In the genomic region with DNA sequence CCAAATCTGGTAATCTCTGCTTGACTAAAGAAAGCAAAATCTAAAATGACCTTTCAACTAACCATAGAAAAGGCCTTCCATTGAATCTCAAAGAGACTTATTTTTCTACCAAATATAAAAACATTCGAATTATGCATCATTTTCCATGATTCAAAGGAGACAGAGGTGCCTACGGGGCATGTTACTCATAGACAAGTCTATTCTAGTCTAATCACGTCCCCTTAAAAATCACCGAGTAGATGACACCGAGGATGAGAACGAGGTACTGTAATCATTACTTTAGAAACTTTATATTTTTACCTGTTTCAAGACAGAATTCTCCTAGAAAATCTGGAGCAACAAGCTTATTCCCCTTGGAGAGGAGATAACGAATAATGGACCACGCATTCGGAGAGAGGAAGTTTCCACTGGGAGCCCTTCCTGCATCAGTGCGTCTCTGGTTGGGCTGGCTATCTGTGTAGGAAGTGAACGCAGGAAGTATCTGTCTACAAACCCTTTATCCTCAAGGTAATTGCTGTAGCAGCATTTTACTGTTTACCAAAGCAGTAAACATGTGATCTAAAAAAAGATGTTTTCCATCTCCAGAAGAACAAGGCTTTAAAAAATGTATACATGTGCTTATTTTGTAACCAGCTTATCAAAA, we compare ENCODE assay signal across 15 cellular contexts. TPM values are rescaled to one million over a fixed set of nuclear protein-coding genes. Genes with fewer than 3 reads are reported as not detected.
DNase-seq lines count a peak whose midpoint lies in the region; ATAC-seq lines count a peak whose summit lies in the region.
"Had no signal": no experiment of that assay in that cellular context is flagged by ENCODE, and none has a peak within 500 bp of the region (broad histone marks: within the 10 kb centered on the region; RNA-seq: fewer than 3 reads in every experiment).

No MANE protein-coding gene starts in this region.

- H3K27ac ChIP-seq in mesodermal cell (ENCODE audit: low read depth, low read length, severe bottlenecking), result peak overlapping the region; percentile 43

- H3K36me3 ChIP-seq in mesodermal cell (ENCODE audit: control insufficient read depth, insufficient read depth, low read length), result no peaks in the 10 kb centered on the region

- WGBS in mesodermal cell (ENCODE audit: insufficient coverage in 2 of 2), 2 experiments, result 78 to 81% methylated on average over 5 to 6 of the region's 11 CpGs

- DNase-seq in CD1c-positive myeloid dendritic cell (ENCODE audit: extremely low spot score) (peak; percentile 53), NCI-H748 (lab: John Stamatoyannopoulos, UW; ENCODE audit: unreplicated experiment) (peak; percentile 60), dermis blood vessel endothelial cell (peak; percentile 77), HT-29 (ENCODE audit: low spot score) (no peak)
- no peak for DNase-seq in activated naive CD4-positive, alpha-beta T cell treated with Interleukin-2 at 50 U/mL for 16 hours
- DNase-seq: activated naive CD4-positive, alpha-beta T cell treated with anti-CD3 and anti-CD28 coated beads for 36 hours; erythroblast; NCI-H446 treated with DMSO at 0.1 percent for 48 hours; stimulated activated CD4-positive, alpha-beta T cell treated with anti-CD3 and anti-CD28 coated beads, Interleukin-4, amount 100 ng/mL, for 24 hours; stimulated activated naive CD8-positive, alpha-beta T cell treated with anti-CD3 and anti-CD28 coated beads, Interleukin-15, Interleukin-2, amounts not matched to agents 100 U/mL and 50 U/mL, for 24 hours had no signal

- H3K4me1 ChIP-seq in mesodermal cell (ENCODE audit: control insufficient read depth, insufficient read depth, low read length, poor library complexity, severe bottlenecking), result peaks cover 6% of the 10 kb centered on the region

- H3K9me3 ChIP-seq in mesodermal cell (ENCODE audit: control insufficient read depth, low read length), result no peaks in the 10 kb centered on the region

- ATAC-seq in HG03342 (IDR thresholded peaks at IDR 0.05; ENCODE audit: unreplicated experiment) (no peak), GM21423 (IDR thresholded peaks at IDR 0.05; ENCODE audit: unreplicated experiment) (no peak)
- ATAC-seq: GM12878; stimulated activated naive CD8-positive, alpha-beta T cell treated with anti-CD3 and anti-CD28 coated beads, Interleukin-15, Interleukin-2, amounts not matched to agents 100 U/mL and 50 U/mL, for 24 hours had no signal

- no peak overlapping the region for H3K4me3 ChIP-seq in mesodermal cell (ENCODE audit: extremely low read depth, insufficient read depth, low read length, poor library complexity, severe bottlenecking)
- H3K4me3 ChIP-seq: GM12878 had no signal

RNA-seq across cellular contexts. Expression of gene ERG, which starts 9.5 kb away (rescaled TPM):
- total RNA-seq in dermis blood vessel endothelial cell, result 88.8 and 98.8 TPM in 2 replicates
- polyA plus RNA-seq in mesodermal cell (2013, experiment 1 of 2), result 17.1 TPM
- 10.6 TPM for polyA plus RNA-seq in mesodermal cell (2013, experiment 2 of 2)
- total RNA-seq in HT-29 (2014; rRNA removed; shearing (Covaris generic)), result not detected in 2 replicates
- total RNA-seq: activated CD8-positive, alpha-beta memory T cell treated with anti-CD3 and anti-CD28 coated beads for 36 hours; activated naive CD4-positive, alpha-beta T cell treated with anti-CD3 and anti-CD28 coated beads for 36 hours; GM12878 had no signal
- polyA plus RNA-seq: GM12878 had no signal

Comparison
In these comparisons a context has a peak if more than half of its experiments do, and no peak if none do; other contexts are left out.
1. DNase-seq: peak in CD1c-positive myeloid dendritic cell (single experiment), NCI-H748 (single experiment) and dermis blood vessel endothelial cell (single experiment); none in activated naive CD4-positive, alpha-beta T cell treated with Interleukin-2 at 50 U/mL for 16 hours (single experiment) and HT-29 (single experiment).
2. RNA of gene ERG, which starts 9.5 kb away (total RNA-seq): 88.8 to 98.8 TPM in dermis blood vessel endothelial cell; not detected in HT-29; every median in the first group is over 10 times any median in the second.